Comparison of ENCODE assay signal across 20 cellular contexts in the genomic region with DNA sequence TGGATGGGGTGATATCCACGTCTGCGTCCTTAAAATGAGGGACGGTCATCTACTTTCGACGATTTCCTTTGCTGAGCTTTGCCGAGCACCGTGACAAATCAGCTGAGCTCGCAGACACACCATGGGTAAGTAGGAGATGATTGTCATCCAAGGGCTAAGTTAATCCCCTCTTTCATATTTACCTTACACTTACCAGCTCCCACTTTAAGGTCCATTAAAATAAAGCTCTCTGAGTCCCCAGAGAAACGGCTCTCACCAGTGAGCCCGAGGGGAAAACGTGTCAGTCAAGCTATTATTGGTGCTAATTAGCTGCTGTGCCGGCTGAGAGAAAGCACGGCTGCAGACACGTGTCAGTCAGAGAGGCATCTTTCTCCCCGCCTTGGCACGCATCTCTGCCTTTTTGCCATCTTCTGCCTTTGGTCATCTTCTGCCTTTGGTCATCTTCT.
A peak's percentile ranks its signal among the peaks of the same experiment; 100 is the strongest.
DNase-seq lines count a peak whose midpoint lies in the region; ATAC-seq and TF ChIP-seq lines count a peak whose summit lies in the region.
"Had no signal": no experiment of that assay in that cellular context is flagged by ENCODE, and none has a peak within 500 bp of the region (broad histone marks: within the 10 kb centered on the region; RNA-seq: fewer than 3 reads in every experiment).

No MANE protein-coding gene starts in this region.

- peak overlapping the region; percentile 43 for H3K4me3 Mint-ChIP-seq in glutamatergic neuron (ENCODE audit: unreplicated experiment)
- no peak overlapping the region for H3K4me3 Mint-ChIP-seq in osteocyte (ENCODE audit: unreplicated experiment)
- H3K4me3 Mint-ChIP-seq in Caco-2 (ENCODE audit: unreplicated experiment), result no peak overlapping the region
- H3K4me3 Mint-ChIP-seq: CD8-positive, alpha-beta memory T cell had no signal

- H3K27ac ChIP-seq in RWPE2 (ENCODE audit: poor library complexity, severe bottlenecking), result no peak overlapping the region
- H3K27ac ChIP-seq: C4-2B, Peyer's patch, SJSA1 had no signal

- H3K4me3 ChIP-seq in RWPE2 (ENCODE audit: severe bottlenecking) (no peak overlapping the region), Caco-2 (ENCODE audit: low read depth, low read length) (no peak overlapping the region)
- H3K4me3 ChIP-seq: Peyer's patch, SJSA1 had no signal

- ATAC-seq in RWPE2 (ENCODE audit: low read depth) (no peak), HG02981 (IDR thresholded peaks at IDR 0.05; ENCODE audit: unreplicated experiment) (no peak)
- ATAC-seq: HCT116 had no signal

- H3K9me3 Mint-ChIP-seq in glutamatergic neuron (ENCODE audit: unreplicated experiment), result peaks cover 4% of the 10 kb centered on the region
- peaks cover 4% of the 10 kb centered on the region for H3K9me3 Mint-ChIP-seq in osteocyte (ENCODE audit: unreplicated experiment)
- H3K9me3 Mint-ChIP-seq in Caco-2 (ENCODE audit: unreplicated experiment), result peaks cover 16% of the 10 kb centered on the region

- DNase-seq in ELF-1 (ENCODE audit: low read depth, low spot score) (peak; percentile 74), RWPE2 (ENCODE audit: low spot score) (peak; percentile 47), glutamatergic neuron (peak; percentile 52), osteocyte (ENCODE audit: extremely low spot score, unreplicated experiment) (peak; percentile 56), Caco-2 (no peak), NCI-H774 (lab: John Stamatoyannopoulos, UW) (no peak), NCI-H1417 treated with DMSO at 0.1 percent for 48 hours (lab: John Stamatoyannopoulos, UW) (no peak)
- DNase-seq: CD8-positive, alpha-beta memory T cell; DMS53; GF-D8; Kasumi-1; NCI-H1694 treated with DMSO at 0.1 percent for 48 hours; NCI-H2081 treated with DMSO at 0.1 percent for 48 hours; NCI-H2171 treated with DMSO at 0.1 percent for 48 hours; NCI-H524 treated with DMSO at 0.1 percent for 48 hours had no signal

- intact Hi-C loops in Caco-2 (cut with micrococcal nuclease; ENCODE audit: unreplicated experiment), result no loop called here

- CTCF ChIA-PET in Caco-2 (lab: Charles Lee), result no interaction called here

- H3K27ac Mint-ChIP-seq in glutamatergic neuron (ENCODE audit: unreplicated experiment) (peak overlapping the region; percentile 79), osteocyte (ENCODE audit: unreplicated experiment) (no peak overlapping the region), Caco-2 (ENCODE audit: unreplicated experiment) (no peak overlapping the region)
- H3K27ac Mint-ChIP-seq: CD8-positive, alpha-beta memory T cell had no signal

- H3K36me3 ChIP-seq in RWPE2 (ENCODE audit: low read depth) (no peaks in the 10 kb centered on the region), Caco-2 (ENCODE audit: control insufficient read depth, insufficient read depth, low read length) (no peaks in the 10 kb centered on the region)
- H3K36me3 ChIP-seq: Peyer's patch, SJSA1 had no signal

- H3K4me1 ChIP-seq in RWPE2 (ENCODE audit: insufficient read depth, poor library complexity, severe bottlenecking) (no peaks in the 10 kb centered on the region), Caco-2 (no peaks in the 10 kb centered on the region)
- H3K4me1 ChIP-seq: Peyer's patch, SJSA1 had no signal

- H3K9me3 ChIP-seq in RWPE2 (ENCODE audit: severe bottlenecking), result peaks cover 3% of the 10 kb centered on the region
- H3K9me3 ChIP-seq in Caco-2, result no peaks in the 10 kb centered on the region
- H3K9me3 ChIP-seq: Peyer's patch had no signal

- TF ChIP-seq CTCF in RWPE2 (IDR thresholded peaks at IDR 0.05; ENCODE audit: poor library complexity, severe bottlenecking), result no peak
- TF ChIP-seq CTCF in glutamatergic neuron (IDR thresholded peaks at IDR 0.05; ENCODE audit: partially characterized antibody, unreplicated experiment), result no peak
- TF ChIP-seq CTCF in osteocyte (IDR thresholded peaks at IDR 0.05), result no peak
- no peak for TF ChIP-seq CTCF in Caco-2 (IDR thresholded peaks at IDR 0.05; ENCODE audit: insufficient read depth in 1 of 2, low read depth in 1 of 2, low read length in 1 of 2, severe bottlenecking in 1 of 2, unreplicated experiment in 1 of 2)

- BruUV-seq in Caco-2 (replicated peaks; lab: Mats Ljungman, UMichigan), result no TSS peak

- H3K4me1 Mint-ChIP-seq in glutamatergic neuron (ENCODE audit: low read depth, unreplicated experiment), result peaks cover 6% of the 10 kb centered on the region
- H3K4me1 Mint-ChIP-seq in osteocyte (ENCODE audit: unreplicated experiment), result no peaks in the 10 kb centered on the region
- H3K4me1 Mint-ChIP-seq in Caco-2 (ENCODE audit: low read depth, unreplicated experiment), result no peaks in the 10 kb centered on the region
- H3K4me1 Mint-ChIP-seq: CD8-positive, alpha-beta memory T cell had no signal

- H3K27me3 Mint-ChIP-seq in glutamatergic neuron (ENCODE audit: unreplicated experiment), result peaks cover 6% of the 10 kb centered on the region
- H3K27me3 Mint-ChIP-seq in osteocyte (ENCODE audit: unreplicated experiment), result no peaks in the 10 kb centered on the region
- no peaks in the 10 kb centered on the region for H3K27me3 Mint-ChIP-seq in Caco-2 (ENCODE audit: insufficient read depth, unreplicated experiment)

- H3K36me3 Mint-ChIP-seq in glutamatergic neuron (ENCODE audit: unreplicated experiment) (peaks cover 6% of the 10 kb centered on the region), osteocyte (ENCODE audit: unreplicated experiment) (no peaks in the 10 kb centered on the region), Caco-2 (ENCODE audit: insufficient read depth, unreplicated experiment) (no peaks in the 10 kb centered on the region)
- H3K36me3 Mint-ChIP-seq: CD8-positive, alpha-beta memory T cell had no signal

- POLR2A ChIA-PET in Caco-2 (lab: Charles Lee), result no interaction called here

- no peaks in the 10 kb centered on the region for H3K27me3 ChIP-seq in RWPE2 (ENCODE audit: insufficient read depth, poor library complexity, severe bottlenecking)
- H3K27me3 ChIP-seq in Caco-2 (replicated peaks; ENCODE audit: control insufficient read depth, insufficient read depth, low read length), result no peaks in the 10 kb centered on the region
- H3K27me3 ChIP-seq: Peyer's patch, SJSA1 had no signal

Comparison
In these comparisons a context has a peak if more than half of its experiments do, and no peak if none do; other contexts are left out.
1. DNase-seq: peak in ELF-1 (single experiment), RWPE2 (single experiment), glutamatergic neuron (single experiment) and osteocyte (single experiment); none in Caco-2 (0 of 2), NCI-H774 (single experiment) and NCI-H1417 treated with DMSO at 0.1 percent for 48 hours (single experiment).